30 cellular contexts compared by ENCODE assay signal in genomic region chr10:110631934-110632333, GRCh38. TPM values are rescaled to one million over a fixed set of nuclear protein-coding genes. Genes with fewer than 3 reads are reported as not detected.
"Had no signal": no experiment of that assay in that cellular context is flagged by ENCODE, and none has a peak within 500 bp of the region (broad histone marks: within the 10 kb centered on the region; RNA-seq: fewer than 3 reads in every experiment).

No MANE protein-coding gene starts in this region.

- H3K9me3 Mint-ChIP-seq: natural killer cell treated with Interleukin-12 subunit alpha and Interleukin-12 subunit beta and Interleukin-15 and Interleukin-18, amount 100 ng/mL, for 72 hours; neural crest cell; stimulated activated effector memory CD8-positive, alpha-beta T cell treated with anti-CD3 and anti-CD28 coated beads, Interleukin-12 subunit alpha, Interleukin-12 subunit beta, amount 100 ng/mL, for 72 hours; type B pancreatic cell had no signal

- H3K4me1 Mint-ChIP-seq: naive B cell; naive thymus-derived CD8-positive, alpha-beta T cell; neural crest cell; stimulated activated effector memory CD8-positive, alpha-beta T cell treated with anti-CD3 and anti-CD28 coated beads, Interleukin-12 subunit alpha, Interleukin-12 subunit beta, amount 100 ng/mL, for 72 hours; stimulated activated naive B cell treated with anti-CD40 and anti-IgM and Interleukin-4, amounts not matched to agents 10 μg/mL and 1 μg/mL and 100 μg/mL, for 72 hours; stimulated activated naive CD8-positive, alpha-beta T cell treated with anti-CD3 and anti-CD28 coated beads, Interleukin-15, amount 100 ng/mL, for 72 hours had no signal

- H3K9me3 ChIP-seq: neutrophil, pancreas, prostate gland, right atrium auricular region, suprapubic skin, testis, tibial artery, transverse colon, upper lobe of right lung, uterus had no signal

- H3K36me3 Mint-ChIP-seq: natural killer cell treated with Interleukin-12 subunit alpha and Interleukin-12 subunit beta and Interleukin-15 and Interleukin-18, amount 100 ng/mL, for 72 hours; stimulated activated effector memory CD8-positive, alpha-beta T cell treated with anti-CD3 and anti-CD28 coated beads, Interleukin-12 subunit alpha, Interleukin-12 subunit beta, amount 100 ng/mL, for 72 hours; stimulated activated naive B cell treated with anti-CD40 and anti-IgM and Interleukin-4, amounts not matched to agents 10 μg/mL and 1 μg/mL and 100 μg/mL, for 72 hours; type B pancreatic cell had no signal

- ATAC-seq: naive thymus-derived CD8-positive, alpha-beta T cell; natural killer cell treated with Interleukin-12 subunit alpha and Interleukin-12 subunit beta and Interleukin-15 and Interleukin-18, amount 100 ng/mL, for 72 hours; pancreas; sciatic nerve; stimulated activated effector memory CD8-positive, alpha-beta T cell treated with anti-CD3 and anti-CD28 coated beads, Interleukin-12 subunit alpha, Interleukin-12 subunit beta, amount 100 ng/mL, for 72 hours; stimulated activated naive B cell treated with anti-CD40 and anti-IgM and Interleukin-4, amounts not matched to agents 10 μg/mL and 1 μg/mL and 100 μg/mL, for 72 hours; stimulated activated naive CD8-positive, alpha-beta T cell treated with anti-CD3 and anti-CD28 coated beads, Interleukin-15, amount 100 ng/mL, for 72 hours; upper lobe of right lung had no signal

- H3K4me2 ChIP-seq: smooth muscle cell had no signal

- H3K36me3 ChIP-seq: neutrophil, pancreas, prostate gland, right atrium auricular region, suprapubic skin, tibial artery, transverse colon, upper lobe of right lung, uterus had no signal

- H3K4me1 ChIP-seq: suprapubic skin, testis, upper lobe of right lung, uterus had no signal

- H3K27me3 Mint-ChIP-seq: type B pancreatic cell had no signal

- H3K4me3 ChIP-seq: pancreas, prostate gland, right atrium auricular region, skin epidermis, smooth muscle cell, suprapubic skin, testis, tibial artery, transverse colon, upper lobe of right lung, uterus had no signal

- DNase-seq: naive B cell; naive thymus-derived CD8-positive, alpha-beta T cell; nephron progenitor cell; nucleus accumbens; pancreas; retina; stimulated activated CD4-positive, alpha-beta T cell treated with anti-CD3 and anti-CD28 coated beads, Interleukin-15, amount 100 ng/mL, for 24 hours; stimulated activated CD4-positive, alpha-beta T cell treated with anti-CD3 and anti-CD28 coated beads, Interleukin-2, amount 100 ng/mL, for 24 hours; stimulated activated CD4-positive, alpha-beta T cell treated with anti-CD3 and anti-CD28 coated beads, Interleukin-2, amount 100 ng/mL, for 48 hours; stimulated activated CD4-positive, alpha-beta T cell treated with anti-CD3 and anti-CD28 coated beads, Interleukin-4, amount 100 ng/mL, for 24 hours; stimulated activated naive B cell treated with anti-CD40 and anti-IgM and Interleukin-4, amounts not matched to agents 10 μg/mL and 1 μg/mL and 100 μg/mL, for 72 hours; stimulated activated naive CD4-positive, alpha-beta T cell treated with Interleukin-2 at 50 U/mL for 16 hours; stimulated activated naive CD8-positive, alpha-beta T cell treated with anti-CD3 and anti-CD28 coated beads, Interleukin-15, amount 100 ng/mL, for 72 hours; substantia nigra; testis; tibial artery; transverse colon; upper lobe of right lung; uterus had no signal

- H3K27ac ChIP-seq: neutrophil, pancreas, prostate gland, skin epidermis, suprapubic skin, testis, transverse colon, upper lobe of right lung, uterus had no signal

- H3K27ac Mint-ChIP-seq: naive thymus-derived CD8-positive, alpha-beta T cell; natural killer cell treated with Interleukin-12 subunit alpha and Interleukin-12 subunit beta and Interleukin-15 and Interleukin-18, amount 100 ng/mL, for 72 hours; nephron progenitor cell; stimulated activated effector memory CD8-positive, alpha-beta T cell treated with anti-CD3 and anti-CD28 coated beads, Interleukin-12 subunit alpha, Interleukin-12 subunit beta, amount 100 ng/mL, for 72 hours; stimulated activated naive B cell treated with anti-CD40 and anti-IgM and Interleukin-4, amounts not matched to agents 10 μg/mL and 1 μg/mL and 100 μg/mL, for 72 hours; stimulated activated naive CD8-positive, alpha-beta T cell treated with anti-CD3 and anti-CD28 coated beads, Interleukin-15, amount 100 ng/mL, for 72 hours; type B pancreatic cell had no signal

- H3K27me3 ChIP-seq: pancreas, right atrium auricular region, suprapubic skin, testis, tibial artery had no signal

- H3K4me3 Mint-ChIP-seq: naive thymus-derived CD8-positive, alpha-beta T cell; natural killer cell treated with Interleukin-12 subunit alpha and Interleukin-12 subunit beta and Interleukin-15 and Interleukin-18, amount 100 ng/mL, for 72 hours; nephron progenitor cell; neural crest cell; stimulated activated effector memory CD8-positive, alpha-beta T cell treated with anti-CD3 and anti-CD28 coated beads, Interleukin-12 subunit alpha, Interleukin-12 subunit beta, amount 100 ng/mL, for 72 hours; stimulated activated naive B cell treated with anti-CD40 and anti-IgM and Interleukin-4, amounts not matched to agents 10 μg/mL and 1 μg/mL and 100 μg/mL, for 72 hours; stimulated activated naive CD8-positive, alpha-beta T cell treated with anti-CD3 and anti-CD28 coated beads, Interleukin-15, amount 100 ng/mL, for 72 hours; type B pancreatic cell had no signal

- FAIRE-seq: pancreas had no signal

RNA-seq across cellular contexts. Expression of gene RBM20, which starts 12.2 kb away (rescaled TPM):
- total RNA-seq: natural killer cell treated with Interleukin-12 subunit alpha and Interleukin-12 subunit beta and Interleukin-15 and Interleukin-18, amount 100 ng/mL, for 72 hours had no signal
